Comparison of ENCODE assay signal across 9 cellular contexts in genomic region chr15:70466895-70467529, GRCh38.
A peak's percentile ranks its signal among the peaks of the same experiment; 100 is the strongest.
DNase-seq lines count a peak whose midpoint lies in the region; ATAC-seq and TF ChIP-seq lines count a peak whose summit lies in the region.
"Had no signal": no experiment of that assay in that cellular context is flagged by ENCODE, and none has a peak within 500 bp of the region (broad histone marks: within the 10 kb centered on the region; RNA-seq: fewer than 3 reads in every experiment).

No MANE protein-coding gene starts in this region.

- no peak for TF ChIP-seq POLR2A in esophagus squamous epithelium (IDR thresholded peaks at IDR 0.05)

- H3K27ac ChIP-seq in CD4-positive, CD25-positive, alpha-beta regulatory T cell (ENCODE audit: insufficient read depth, low read length, poor library complexity, severe bottlenecking) = no peak overlapping the region
- H3K27ac ChIP-seq in esophagus squamous epithelium = no peak overlapping the region

- H3K27ac Mint-ChIP-seq in CD4-positive, CD25-positive, alpha-beta regulatory T cell = no peak overlapping the region
- no peak overlapping the region for H3K27ac Mint-ChIP-seq in activated CD4-positive, alpha-beta T cell treated with anti-CD3 and anti-CD28 coated beads, Interleukin-2, amount 10 ng/mL, durations not matched to agents 7 days and 5 days
- no peak overlapping the region for H3K27ac Mint-ChIP-seq in nephron progenitor cell
- H3K27ac Mint-ChIP-seq: IgD-negative memory B cell had no signal

- peaks cover 1% of the 10 kb centered on the region for H3K27me3 ChIP-seq in CD4-positive, CD25-positive, alpha-beta regulatory T cell (ENCODE audit: control insufficient read depth, insufficient read depth, low read length)
- peaks cover 0 to 82% (median 2%) of the 10 kb centered on the region in 4 donors for H3K27me3 ChIP-seq in esophagus squamous epithelium

- ATAC-seq in CD4-positive, CD25-positive, alpha-beta regulatory T cell (ENCODE audit: low read depth in 2 of 2) = peak; percentile 56 to 68
- no peak for ATAC-seq in GM19035 (IDR thresholded peaks at IDR 0.05; ENCODE audit: unreplicated experiment)
- ATAC-seq in GM18520 (IDR thresholded peaks at IDR 0.05; ENCODE audit: unreplicated experiment) = no peak

- WGBS in esophagus squamous epithelium, 2 donors = 29 to 48% methylated on average over 2 to 4 of the region's 4 CpGs

- peak in 2 of 3 donors; percentile 36 to 69 for DNase-seq in CD4-positive, CD25-positive, alpha-beta regulatory T cell
- DNase-seq in GM19238 (ENCODE audit: insufficient read length, low spot score) = peak; percentile 47
- peak; percentile 19 for DNase-seq in NCI-H2227 treated with DMSO at 0.1 percent for 48 hours (lab: John Stamatoyannopoulos, UW)
- DNase-seq in activated CD4-positive, alpha-beta T cell treated with anti-CD3 and anti-CD28 coated beads, Interleukin-2, amount 10 ng/mL, durations not matched to agents 7 days and 5 days = peak; percentile 61
- DNase-seq in esophagus squamous epithelium (lab: John Stamatoyannopoulos, UW) = no peak
- peak; percentile 42 for DNase-seq in nephron progenitor cell

- H3K4me3 Mint-ChIP-seq in CD4-positive, CD25-positive, alpha-beta regulatory T cell = no peak overlapping the region
- H3K4me3 Mint-ChIP-seq in activated CD4-positive, alpha-beta T cell treated with anti-CD3 and anti-CD28 coated beads, Interleukin-2, amount 10 ng/mL, durations not matched to agents 7 days and 5 days = no peak overlapping the region
- H3K4me3 Mint-ChIP-seq in nephron progenitor cell = no peak overlapping the region
- H3K4me3 Mint-ChIP-seq: IgD-negative memory B cell had no signal

- H3K4me1 ChIP-seq in CD4-positive, CD25-positive, alpha-beta regulatory T cell (ENCODE audit: control insufficient read depth, insufficient read depth, low read length, poor library complexity, severe bottlenecking) = no peaks in the 10 kb centered on the region
- H3K4me1 ChIP-seq in esophagus squamous epithelium = peaks cover 0 to 4% (median 0%) of the 10 kb centered on the region in 3 donors

- H3K4me1 Mint-ChIP-seq in CD4-positive, CD25-positive, alpha-beta regulatory T cell = peaks cover 0 to 4% (median 0%) of the 10 kb centered on the region in 4 donors
- peaks cover 5% of the 10 kb centered on the region for H3K4me1 Mint-ChIP-seq in activated CD4-positive, alpha-beta T cell treated with anti-CD3 and anti-CD28 coated beads, Interleukin-2, amount 10 ng/mL, durations not matched to agents 7 days and 5 days
- no peaks in the 10 kb centered on the region for H3K4me1 Mint-ChIP-seq in nephron progenitor cell

- CTCF ChIA-PET in activated CD4-positive, alpha-beta T cell treated with anti-CD3 and anti-CD28 coated beads, Interleukin-2, amount 10 ng/mL, durations not matched to agents 7 days and 5 days (lab: Charles Lee) = interaction anchor here (0.6 to 3.0 kb wide), 23 partner anchors 11 to 998 kb away, joined by 3 to 15 read pairs (median 3); no protein-coding TSS in a partner anchor

- H3K9me3 ChIP-seq in CD4-positive, CD25-positive, alpha-beta regulatory T cell (ENCODE audit: control insufficient read depth in 2 of 2, low read length in 2 of 2) = no peaks in the 10 kb centered on the region
- no peaks in the 10 kb centered on the region for H3K9me3 ChIP-seq in esophagus squamous epithelium

- H3K9me3 Mint-ChIP-seq in CD4-positive, CD25-positive, alpha-beta regulatory T cell = peaks cover 0 to 2% (median 0%) of the 10 kb centered on the region in 7 donors
- H3K9me3 Mint-ChIP-seq in activated CD4-positive, alpha-beta T cell treated with anti-CD3 and anti-CD28 coated beads, Interleukin-2, amount 10 ng/mL, durations not matched to agents 7 days and 5 days = no peaks in the 10 kb centered on the region
- no peaks in the 10 kb centered on the region for H3K9me3 Mint-ChIP-seq in nephron progenitor cell
- H3K9me3 Mint-ChIP-seq: IgD-negative memory B cell had no signal

- TF ChIP-seq CTCF in esophagus squamous epithelium (IDR thresholded peaks at IDR 0.05) = peak; percentile 17 to 64 (median 47)
- TF ChIP-seq CTCF in nephron progenitor cell (IDR thresholded peaks at IDR 0.05) = peak; percentile 59

- H3K36me3 ChIP-seq in CD4-positive, CD25-positive, alpha-beta regulatory T cell (ENCODE audit: control insufficient read depth, insufficient read depth, low read length) = no peaks in the 10 kb centered on the region
- H3K36me3 ChIP-seq in esophagus squamous epithelium = no peaks in the 10 kb centered on the region

- POLR2A ChIA-PET in activated CD4-positive, alpha-beta T cell treated with anti-CD3 and anti-CD28 coated beads, Interleukin-2, amount 10 ng/mL, durations not matched to agents 7 days and 5 days (lab: Charles Lee) = interaction anchor here (0.6 kb wide), 1 partner anchor 967 kb away, joined by 4 read pairs; no protein-coding TSS in a partner anchor

- H3K4me3 ChIP-seq in CD4-positive, CD25-positive, alpha-beta regulatory T cell (ENCODE audit: low read depth, low read length) = no peak overlapping the region
- H3K4me3 ChIP-seq in esophagus squamous epithelium = no peak overlapping the region

- peaks cover 18% of the 10 kb centered on the region for H3K27me3 Mint-ChIP-seq in CD4-positive, CD25-positive, alpha-beta regulatory T cell
- H3K27me3 Mint-ChIP-seq in activated CD4-positive, alpha-beta T cell treated with anti-CD3 and anti-CD28 coated beads, Interleukin-2, amount 10 ng/mL, durations not matched to agents 7 days and 5 days = peaks cover 89% of the 10 kb centered on the region
- peaks cover 53% of the 10 kb centered on the region for H3K27me3 Mint-ChIP-seq in nephron progenitor cell (ENCODE audit: low read depth, poor library complexity)
- H3K27me3 Mint-ChIP-seq: IgD-negative memory B cell had no signal

- no peaks in the 10 kb centered on the region for H3K36me3 Mint-ChIP-seq in CD4-positive, CD25-positive, alpha-beta regulatory T cell
- peaks cover 2% of the 10 kb centered on the region for H3K36me3 Mint-ChIP-seq in activated CD4-positive, alpha-beta T cell treated with anti-CD3 and anti-CD28 coated beads, Interleukin-2, amount 10 ng/mL, durations not matched to agents 7 days and 5 days (ENCODE audit: low read depth)
- no peaks in the 10 kb centered on the region for H3K36me3 Mint-ChIP-seq in nephron progenitor cell (ENCODE audit: low read depth)
- H3K36me3 Mint-ChIP-seq: IgD-negative memory B cell had no signal

- intact Hi-C loops in esophagus squamous epithelium (cut with DNase I) = loop anchor here (10.0 kb wide), 1 partner anchor 742 kb away; no protein-coding TSS in a partner anchor

Comparison
In these comparisons a context has a peak if more than half of its experiments do, and no peak if none do; other contexts are left out.
1. ATAC-seq: peak in CD4-positive, CD25-positive, alpha-beta regulatory T cell (2 of 2); none in GM19035 (single experiment) and GM18520 (single experiment).